Comparison of ENCODE assay signal across 31 cellular contexts in the genomic region with DNA sequence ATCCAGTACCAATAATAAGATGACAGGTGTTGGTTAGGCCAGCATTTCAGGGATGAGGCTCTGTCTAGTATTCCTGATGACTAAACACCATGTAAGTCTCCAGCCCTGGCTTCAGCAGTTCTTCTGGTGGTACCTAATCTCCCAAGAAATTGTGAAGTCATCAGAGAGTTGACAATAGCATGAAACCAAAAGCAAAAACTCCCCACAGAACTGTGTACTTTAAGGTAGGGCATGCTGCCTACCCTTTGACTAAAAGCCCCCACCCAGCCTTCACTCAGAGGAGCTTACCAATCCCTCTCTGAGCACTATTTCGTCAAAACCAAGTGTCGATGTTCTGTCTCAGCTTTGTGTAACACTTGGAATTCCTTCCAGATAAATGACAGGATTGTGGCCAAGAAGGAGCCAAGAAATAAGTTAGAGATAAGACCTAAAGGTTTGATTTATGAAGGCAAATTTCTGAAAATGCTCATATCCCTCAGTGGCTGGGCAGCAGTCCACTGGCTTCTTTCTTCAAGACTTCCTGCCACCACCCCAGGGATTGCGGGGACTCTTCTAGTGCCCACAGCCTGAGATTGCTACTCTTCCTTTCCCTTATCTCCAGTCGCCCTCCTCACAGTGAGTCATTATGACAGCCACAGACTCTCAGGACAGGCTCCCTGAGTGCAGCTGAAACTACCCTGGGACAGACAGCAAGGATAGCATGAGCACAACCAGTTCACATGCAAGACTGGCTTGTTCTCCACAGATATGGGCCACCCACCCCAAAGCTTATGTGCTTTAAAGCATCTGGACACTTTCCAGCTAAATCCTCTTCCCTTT.
A peak's percentile ranks its signal among the peaks of the same experiment; 100 is the strongest.
DNase-seq lines count a peak whose midpoint lies in the region; ATAC-seq, FAIRE-seq and TF ChIP-seq lines count a peak whose summit lies in the region.
"Had no signal": no experiment of that assay in that cellular context is flagged by ENCODE, and none has a peak within 500 bp of the region (broad histone marks: within the 10 kb centered on the region; RNA-seq: fewer than 3 reads in every experiment).

No MANE protein-coding gene starts in this region.

- H3K27me3 ChIP-seq in trophoblast cell (ENCODE audit: insufficient read depth, low read length) = no peaks in the 10 kb centered on the region
- H3K27me3 ChIP-seq in CD4-positive, alpha-beta memory T cell (ENCODE audit: insufficient read depth, low read length) = no peaks in the 10 kb centered on the region
- H3K27me3 ChIP-seq: gastrocnemius medialis, neutrophil had no signal

- no peak overlapping the region for H3K18ac ChIP-seq in trophoblast cell (ENCODE audit: low read length)

- ATAC-seq in Right ventricle myocardium inferior (peak; percentile 37), Right ventricle myocardium superior (ENCODE audit: poor library complexity) (no peak)
- ATAC-seq: activated CD4-positive, CD25-positive, alpha-beta regulatory T cell treated with anti-CD3 and anti-CD28 coated beads, Interleukin-2, amount 50 U/mL, for 24 hours; activated CD8-positive, alpha-beta T cell treated with anti-CD3 and anti-CD28 coated beads for 36 hours; activated T-helper 17 cell treated with anti-CD3 and anti-CD28 coated beads, Interleukin-2, amount 50 U/mL, for 72 hours; CD8-positive, alpha-beta T cell; gastrocnemius medialis; left lung; PC-3; psoas muscle; stimulated activated naive CD8-positive, alpha-beta T cell treated with anti-CD3 and anti-CD28 coated beads, Interleukin-15, Interleukin-2, amounts not matched to agents 100 U/mL and 50 U/mL, for 24 hours had no signal

- no peaks in the 10 kb centered on the region for H3K36me3 Mint-ChIP-seq in CD4-positive, alpha-beta memory T cell
- H3K36me3 Mint-ChIP-seq: CD8-positive, alpha-beta T cell; immature natural killer cell had no signal

- WGBS in trophoblast cell (ENCODE audit: extremely low coverage, insufficient coverage, insufficient read length) = no CpG with 5 or more reads among the region's 4 CpGs

- H3K79me2 ChIP-seq in trophoblast cell (ENCODE audit: control insufficient read depth, insufficient read depth, low read length, poor library complexity) = no peaks in the 10 kb centered on the region

- no peaks in the 10 kb centered on the region for H3K27me3 Mint-ChIP-seq in CD4-positive, alpha-beta memory T cell
- H3K27me3 Mint-ChIP-seq: activated CD8-positive, alpha-beta T cell treated with anti-CD3 and anti-CD28 coated beads for 36 hours had no signal

- no peak overlapping the region for H2BK120ac ChIP-seq in trophoblast cell (ENCODE audit: insufficient read depth, low read length, poor library complexity)

- TF ChIP-seq CTCF in fibroblast of pulmonary artery (IDR thresholded peaks at IDR 0.05; ENCODE audit: low read length, missing control alignments) = no peak

- no peak overlapping the region for H3K4me3 ChIP-seq in fibroblast of pulmonary artery (replicated peaks; ENCODE audit: low read depth, low read length)
- no peak overlapping the region for H3K4me3 ChIP-seq in trophoblast cell (ENCODE audit: low read depth, low read length)
- no peak overlapping the region for H3K4me3 ChIP-seq in CD4-positive, alpha-beta memory T cell (ENCODE audit: low read length in 2 of 2)
- H3K4me3 ChIP-seq: gastrocnemius medialis, left lung, psoas muscle had no signal

- intact Hi-C loops in Right ventricle myocardium inferior (cut with DNase I) (no loop called here), Right ventricle myocardium superior (cut with DNase I) (no loop called here)
- intact Hi-C loops in CD4-positive, alpha-beta memory T cell (cut with micrococcal nuclease) = no loop called here

- H3K9me3 Mint-ChIP-seq in CD4-positive, alpha-beta memory T cell = no peaks in the 10 kb centered on the region
- H3K9me3 Mint-ChIP-seq: activated CD8-positive, alpha-beta T cell treated with anti-CD3 and anti-CD28 coated beads for 36 hours; activated T-helper 17 cell treated with anti-CD3 and anti-CD28 coated beads, Interleukin-2, amount 50 U/mL, for 72 hours; CD8-positive, alpha-beta T cell; immature natural killer cell had no signal

- H3K9me3 ChIP-seq in trophoblast cell (ENCODE audit: insufficient read depth, low read depth, low read length) = no peaks in the 10 kb centered on the region
- H3K9me3 ChIP-seq in CD4-positive, alpha-beta memory T cell (ENCODE audit: control insufficient read depth in 1 of 2, low read length in 2 of 2) = no peaks in the 10 kb centered on the region
- H3K9me3 ChIP-seq: gastrocnemius medialis, left lung, neutrophil, psoas muscle had no signal

- H3K27ac Mint-ChIP-seq in CD4-positive, alpha-beta memory T cell = no peak overlapping the region
- H3K27ac Mint-ChIP-seq: activated CD8-positive, alpha-beta T cell treated with anti-CD3 and anti-CD28 coated beads for 36 hours; activated T-helper 17 cell treated with anti-CD3 and anti-CD28 coated beads, Interleukin-2, amount 50 U/mL, for 72 hours; CD8-positive, alpha-beta T cell; immature natural killer cell had no signal

- no peak for DNase-seq in Right ventricle myocardium inferior (ENCODE audit: missing footprints)
- DNase-seq in Right ventricle myocardium superior = no peak
- peak; percentile 0 for DNase-seq in HTR-8/SVneo (ENCODE audit: insufficient read length, low spot score)
- peak; percentile 3 for DNase-seq in fibroblast of pulmonary artery (ENCODE audit: low read depth)
- peak; percentile 40 to 52 for DNase-seq in trophoblast cell
- no peak for DNase-seq in CD4-positive, alpha-beta memory T cell
- no peak for DNase-seq in stimulated activated CD8-positive, alpha-beta memory T cell treated with anti-CD3 and anti-CD28 coated beads, Interleukin-4, amount 100 ng/mL, for 48 hours
- DNase-seq in foreskin melanocyte = no peak
- DNase-seq: activated CD8-positive, alpha-beta T cell treated with anti-CD3 and anti-CD28 coated beads for 36 hours; activated naive CD4-positive, alpha-beta T cell treated with anti-CD3 and anti-CD28 coated beads, Interleukin-2, amount 50 U/mL, for 16 hours; CD8-positive, alpha-beta T cell; cortex of kidney; gastrocnemius medialis; hippocampal formation; immature natural killer cell; Karpas-422; left lung; MV-4-11; NCI-H146; NCI-H2107; NCI-H446 treated with DMSO at 0.1 percent for 48 hours; NCI-H82; PC-3; psoas muscle; SIG-M5; stimulated activated naive CD8-positive, alpha-beta T cell treated with anti-CD3 and anti-CD28 coated beads, Interleukin-15, Interleukin-2, amounts not matched to agents 100 U/mL and 50 U/mL, for 24 hours; SW 1271 had no signal

- no peak overlapping the region for H4K91ac ChIP-seq in trophoblast cell (ENCODE audit: low read depth, low read length)

- H4K8ac ChIP-seq in trophoblast cell (ENCODE audit: low read depth, low read length) = no peak overlapping the region

- CTCF ChIA-PET in CD4-positive, alpha-beta memory T cell (lab: Charles Lee; ENCODE audit: partially characterized antibody) = no interaction called here

- H3K27ac ChIP-seq in trophoblast cell (ENCODE audit: low read depth, low read length) = no peak overlapping the region
- no peak overlapping the region for H3K27ac ChIP-seq in CD4-positive, alpha-beta memory T cell (ENCODE audit: low read depth, low read length)
- H3K27ac ChIP-seq: 22Rv1, gastrocnemius medialis, left lung, neutrophil, psoas muscle had no signal

- no peaks in the 10 kb centered on the region for H3K4me1 Mint-ChIP-seq in CD4-positive, alpha-beta memory T cell
- H3K4me1 Mint-ChIP-seq: activated T-helper 17 cell treated with anti-CD3 and anti-CD28 coated beads, Interleukin-2, amount 50 U/mL, for 72 hours; immature natural killer cell had no signal

- H4K12ac ChIP-seq in trophoblast cell (ENCODE audit: low read depth, low read length) = no peak overlapping the region

- no peak overlapping the region for H3K14ac ChIP-seq in trophoblast cell (ENCODE audit: low read length)

- H2BK12ac ChIP-seq in trophoblast cell (ENCODE audit: low read length) = no peak overlapping the region

- H2AFZ ChIP-seq in trophoblast cell (ENCODE audit: insufficient read depth, low read length, poor library complexity) = no peak overlapping the region

- H3K9ac ChIP-seq in trophoblast cell (ENCODE audit: low read length) = no peak overlapping the region

- no peak overlapping the region for H2BK5ac ChIP-seq in trophoblast cell (ENCODE audit: low read depth, low read length, poor library complexity)

- peaks cover 3 to 6% of the 10 kb centered on the region in 2 experiments for H3K4me1 ChIP-seq in trophoblast cell (ENCODE audit: control insufficient read depth in 1 of 2, insufficient read depth in 2 of 2, low read length in 2 of 2)
- H3K4me1 ChIP-seq in CD4-positive, alpha-beta memory T cell (ENCODE audit: insufficient read depth, low read length) = no peaks in the 10 kb centered on the region
- H3K4me1 ChIP-seq: gastrocnemius medialis, left lung, psoas muscle had no signal

- POLR2A ChIA-PET in CD4-positive, alpha-beta memory T cell (lab: Charles Lee; ENCODE audit: partially characterized antibody) = no interaction called here

- H3K79me1 ChIP-seq in trophoblast cell (ENCODE audit: low read length) = no peaks in the 10 kb centered on the region

- FAIRE-seq in HTR-8/SVneo (lab: Jason Lieb, UNC) = no peak

- no peak overlapping the region for H3K4ac ChIP-seq in trophoblast cell (ENCODE audit: low read depth, low read length)

- no peak overlapping the region for H2AK5ac ChIP-seq in trophoblast cell (ENCODE audit: low read length)

- H3K23ac ChIP-seq in trophoblast cell (ENCODE audit: low read length) = no peak overlapping the region

- H3K4me2 ChIP-seq in trophoblast cell (ENCODE audit: low read length) = no peak overlapping the region

- H3K36me3 ChIP-seq in trophoblast cell (ENCODE audit: control insufficient read depth in 1 of 2, insufficient read depth in 2 of 2, low read length in 2 of 2) = no peaks in the 10 kb centered on the region
- H3K36me3 ChIP-seq in CD4-positive, alpha-beta memory T cell (ENCODE audit: insufficient read depth, low read length) = no peaks in the 10 kb centered on the region
- H3K36me3 ChIP-seq: gastrocnemius medialis, left lung, neutrophil had no signal

- H3K4me3 Mint-ChIP-seq in CD4-positive, alpha-beta memory T cell = no peak overlapping the region
- H3K4me3 Mint-ChIP-seq: activated CD8-positive, alpha-beta T cell treated with anti-CD3 and anti-CD28 coated beads for 36 hours; activated T-helper 17 cell treated with anti-CD3 and anti-CD28 coated beads, Interleukin-2, amount 50 U/mL, for 72 hours; CD8-positive, alpha-beta T cell; immature natural killer cell had no signal

Comparison
In these comparisons a context has a peak if more than half of its experiments do, and no peak if none do; other contexts are left out.
1. DNase-seq: peak in HTR-8/SVneo (single experiment), fibroblast of pulmonary artery (single experiment) and trophoblast cell (2 of 2); none in Right ventricle myocardium inferior (single experiment), Right ventricle myocardium superior (single experiment), CD4-positive, alpha-beta memory T cell (0 of 5), stimulated activated CD8-positive, alpha-beta memory T cell treated with anti-CD3 and anti-CD28 coated beads, Interleukin-4, amount 100 ng/mL, for 48 hours (single experiment) and foreskin melanocyte (single experiment).